ENCODE assay signal across 8 cellular contexts in the genomic region with DNA sequence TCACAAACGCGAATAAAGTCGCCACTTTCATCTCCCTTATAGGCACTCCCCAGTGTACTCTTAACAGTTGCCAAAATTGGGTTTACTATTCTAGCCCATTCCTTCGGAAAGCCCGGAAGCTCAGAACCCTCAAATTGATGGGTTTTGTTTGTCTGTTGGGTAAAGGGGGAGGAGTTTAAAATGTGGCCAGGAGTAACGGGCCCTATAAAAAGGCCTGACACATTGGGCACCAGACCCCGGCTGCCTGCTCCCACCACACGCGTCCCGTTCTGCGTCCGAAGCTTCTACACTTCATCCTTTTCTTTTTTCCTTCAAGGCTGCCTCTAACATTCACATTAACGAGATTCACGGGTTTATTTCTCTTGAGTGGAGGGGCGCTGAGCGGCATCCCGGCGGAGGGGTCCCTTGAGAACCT. TPM values are rescaled to one million over a fixed set of nuclear protein-coding genes. Genes with fewer than 3 reads are reported as not detected.
A peak's percentile ranks its signal among the peaks of the same experiment; 100 is the strongest.
DNase-seq lines count a peak whose midpoint lies in the region; ATAC-seq and TF ChIP-seq lines count a peak whose summit lies in the region.

No MANE protein-coding gene starts in this region.

- no peak for TF ChIP-seq EP300 in gastroesophageal sphincter (IDR thresholded peaks at IDR 0.05)

- H3K27ac ChIP-seq in SJSA1: no peak overlapping the region
- H3K27ac ChIP-seq in gastroesophageal sphincter: peak overlapping the region; percentile 43 to 98 (median 93)

- H3K36me3 Mint-ChIP-seq in activated T-cell treated with anti-CD3 and anti-CD28 coated beads, Interleukin-2, amount 50 U/mL, for 4 hours (ENCODE audit: insufficient read depth): peaks cover 21% of the 10 kb centered on the region
- peaks cover 19 to 33% of the 10 kb centered on the region in 2 donors for H3K36me3 Mint-ChIP-seq in stimulated activated naive B cell treated with anti-CD40 and anti-IgM and Interleukin-4, amounts not matched to agents 10 μg/mL and 1 μg/mL and 100 μg/mL, for 72 hours

- no peaks in the 10 kb centered on the region for H3K9me3 Mint-ChIP-seq in activated T-cell treated with anti-CD3 and anti-CD28 coated beads, Interleukin-2, amount 50 U/mL, for 4 hours
- H3K9me3 Mint-ChIP-seq in stimulated activated naive B cell treated with anti-CD40 and anti-IgM and Interleukin-4, amounts not matched to agents 10 μg/mL and 1 μg/mL and 100 μg/mL, for 72 hours: no peaks in the 10 kb centered on the region

- TF ChIP-seq CTCF in gastroesophageal sphincter (IDR thresholded peaks at IDR 0.05): no peak

- H3K27me3 ChIP-seq in SJSA1 (replicated peaks): no peaks in the 10 kb centered on the region
- H3K27me3 ChIP-seq in gastroesophageal sphincter: no peaks in the 10 kb centered on the region

- H3K4me3 ChIP-seq in SJSA1 (peak overlapping the region; percentile 58), gastroesophageal sphincter (peak overlapping the region; percentile 40 to 69)

- H3K4me1 Mint-ChIP-seq in activated T-cell treated with anti-CD3 and anti-CD28 coated beads, Interleukin-2, amount 50 U/mL, for 4 hours (ENCODE audit: low read depth): peaks cover 18% of the 10 kb centered on the region
- peaks cover 14 to 24% of the 10 kb centered on the region in 2 donors for H3K4me1 Mint-ChIP-seq in stimulated activated naive B cell treated with anti-CD40 and anti-IgM and Interleukin-4, amounts not matched to agents 10 μg/mL and 1 μg/mL and 100 μg/mL, for 72 hours

- no peaks in the 10 kb centered on the region for H3K9me3 ChIP-seq in SJSA1 (replicated peaks)
- H3K9me3 ChIP-seq in gastroesophageal sphincter: no peaks in the 10 kb centered on the region

- peak overlapping the region; percentile 97 for H3K27ac Mint-ChIP-seq in stimulated activated naive B cell treated with anti-CD40 and anti-IgM and Interleukin-4, amounts not matched to agents 10 μg/mL and 1 μg/mL and 100 μg/mL, for 72 hours

- no peaks in the 10 kb centered on the region for H3K27me3 Mint-ChIP-seq in activated T-cell treated with anti-CD3 and anti-CD28 coated beads, Interleukin-2, amount 50 U/mL, for 4 hours (ENCODE audit: low read depth)
- H3K27me3 Mint-ChIP-seq in stimulated activated naive B cell treated with anti-CD40 and anti-IgM and Interleukin-4, amounts not matched to agents 10 μg/mL and 1 μg/mL and 100 μg/mL, for 72 hours: no peaks in the 10 kb centered on the region

- TF ChIP-seq POLR2A in gastroesophageal sphincter (IDR thresholded peaks at IDR 0.05): no peak

- WGBS in gastroesophageal sphincter (ENCODE audit: low coverage in 1 of 2), 2 donors: 4 to 26% methylated on average over 4 to 10 of the region's 18 CpGs

- H3K4me3 Mint-ChIP-seq in activated T-cell treated with anti-CD3 and anti-CD28 coated beads, Interleukin-2, amount 50 U/mL, for 4 hours: peak overlapping the region; percentile 87
- H3K4me3 Mint-ChIP-seq in stimulated activated naive B cell treated with anti-CD40 and anti-IgM and Interleukin-4, amounts not matched to agents 10 μg/mL and 1 μg/mL and 100 μg/mL, for 72 hours: peak overlapping the region; percentile 88 to 94

- ATAC-seq in activated T-cell treated with anti-CD3 and anti-CD28 coated beads, Interleukin-2, amount 50 U/mL, for 4 hours: no peak
- ATAC-seq in gastroesophageal sphincter (no peak), GM18498 (IDR thresholded peaks at IDR 0.05; ENCODE audit: unreplicated experiment) (no peak), GM19397 (IDR thresholded peaks at IDR 0.05; ENCODE audit: unreplicated experiment) (no peak)
- ATAC-seq in stimulated activated naive B cell treated with anti-CD40 and anti-IgM and Interleukin-4, amounts not matched to agents 10 μg/mL and 1 μg/mL and 100 μg/mL, for 72 hours (replicated peaks): peak; percentile 2

- DNase-seq in activated T-cell treated with anti-CD3 and anti-CD28 coated beads, Interleukin-2, amount 50 U/mL, for 4 hours: no peak
- DNase-seq in activated T-cell treated with anti-CD3 and anti-CD28 coated beads for 4 hours: no peak
- DNase-seq in SJSA1 (ENCODE audit: low read depth in 1 of 2, low spot score in 2 of 2): no peak
- no peak for DNase-seq in stimulated activated naive B cell treated with anti-CD40 and anti-IgM and Interleukin-4, amounts not matched to agents 10 μg/mL and 1 μg/mL and 100 μg/mL, for 72 hours
- no peak for DNase-seq in NCI-H2171 (lab: John Stamatoyannopoulos, UW)

- H3K4me1 ChIP-seq in SJSA1 (replicated peaks) (peaks cover 12% of the 10 kb centered on the region), gastroesophageal sphincter (peaks cover 0 to 20% (median 4%) of the 10 kb centered on the region in 3 donors)

- H3K36me3 ChIP-seq in SJSA1 (0 out of 2 replicates have a peak, but pooled peaks cover 4% of the 10 kb centered on the region), gastroesophageal sphincter (peaks cover 0 to 33% of the 10 kb centered on the region in 2 donors)

RNA-seq across cellular contexts. Expression of a gene that starts 0.8 kb away (rescaled TPM):
- total RNA-seq in activated T-cell treated with anti-CD3 and anti-CD28 coated beads, Interleukin-2, amount 50 U/mL, for 4 hours: 10 to 100 TPM; 26.5 to 33.3 (median 30.1) TPM
- 13.0 and 15.4 TPM in 2 replicates for total RNA-seq in SJSA1 (2014; rRNA removed; shearing (Covaris generic))
- 10 to 100 TPM; 12.8 to 25.5 (median 17.4) TPM for total RNA-seq in gastroesophageal sphincter

RNA-seq across cellular contexts. Expression of a gene that starts 10.1 kb away (rescaled TPM):
- under 1 TPM; 0.71 to 0.89 (median 0.84) TPM for total RNA-seq in activated T-cell treated with anti-CD3 and anti-CD28 coated beads, Interleukin-2, amount 50 U/mL, for 4 hours
- 0.13 TPM in 1 of 2 replicates, not detected in the other for total RNA-seq in SJSA1 (2014; rRNA removed; shearing (Covaris generic))
- 1 to 10 TPM in 1 of 4 donors, under 1 TPM in 2, not detected in 1; 0.23 to 1.1 (median 0.27) TPM for total RNA-seq in gastroesophageal sphincter

RNA-seq across cellular contexts. Expression of a gene that starts 16.9 kb away (rescaled TPM):
- total RNA-seq in activated T-cell treated with anti-CD3 and anti-CD28 coated beads, Interleukin-2, amount 50 U/mL, for 4 hours: 10 to 100 TPM; 66.8 to 78.9 (median 72.7) TPM
- 26.1 and 33.8 TPM in 2 replicates for total RNA-seq in SJSA1 (2014; rRNA removed; shearing (Covaris generic))
- total RNA-seq in gastroesophageal sphincter: 10 to 100 TPM; 50.6 to 82.0 (median 66.0) TPM

RNA-seq across cellular contexts. Expression of a gene that starts 18.3 kb away (rescaled TPM):
- total RNA-seq in activated T-cell treated with anti-CD3 and anti-CD28 coated beads, Interleukin-2, amount 50 U/mL, for 4 hours: 10 to 100 TPM; 55.0 to 63.1 (median 62.7) TPM
- 37.6 and 45.8 TPM in 2 replicates for total RNA-seq in SJSA1 (2014; rRNA removed; shearing (Covaris generic))
- 10 to 100 TPM; 49.8 to 63.7 (median 57.6) TPM for total RNA-seq in gastroesophageal sphincter

RNA-seq across cellular contexts. Expression of a gene that starts 46.8 kb away (rescaled TPM):
- total RNA-seq in activated T-cell treated with anti-CD3 and anti-CD28 coated beads, Interleukin-2, amount 50 U/mL, for 4 hours: 10 to 100 TPM; 27.0 to 35.3 (median 31.7) TPM
- 42.7 and 50.1 TPM in 2 replicates for total RNA-seq in SJSA1 (2014; rRNA removed; shearing (Covaris generic))
- 10 to 100 TPM; 34.7 to 44.5 (median 37.6) TPM for total RNA-seq in gastroesophageal sphincter

Comparison
In these comparisons a context has a peak if more than half of its experiments do, and no peak if none do; other contexts are left out.
1. ATAC-seq: peak in stimulated activated naive B cell treated with anti-CD40 and anti-IgM and Interleukin-4, amounts not matched to agents 10 μg/mL and 1 μg/mL and 100 μg/mL, for 72 hours (2 of 2); none in activated T-cell treated with anti-CD3 and anti-CD28 coated beads, Interleukin-2, amount 50 U/mL, for 4 hours (0 of 2), gastroesophageal sphincter (single experiment), GM18498 (single experiment) and GM19397 (single experiment).